Comparison of ENCODE assay signal across 19 cellular contexts in genomic region chr14:101521306-101521935, GRCh38. TPM values are rescaled to one million over a fixed set of nuclear protein-coding genes. Genes with fewer than 3 reads are reported as not detected.
"Had no signal": no experiment of that assay in that cellular context is flagged by ENCODE, and none has a peak within 500 bp of the region (broad histone marks: within the 10 kb centered on the region; RNA-seq: fewer than 3 reads in every experiment).

No MANE protein-coding gene starts in this region.

- ATAC-seq: activated CD8-positive, alpha-beta T cell treated with anti-CD3 and anti-CD28 coated beads for 36 hours; naive thymus-derived CD4-positive, alpha-beta T cell had no signal

- H3K27me3 ChIP-seq: neutrophil had no signal

- H3K27ac Mint-ChIP-seq: activated B cell treated with CpG ODN at 0.5 μM for 24 hours; activated CD8-positive, alpha-beta T cell treated with anti-CD3 and anti-CD28 coated beads for 36 hours; activated T-cell treated with anti-CD3 and anti-CD28 coated beads, Interleukin-2, amount 50 U/mL, for 24 hours; activated T-helper 2 cell treated with anti-CD3 and anti-CD28 coated beads, Interferon-gamma antibody, Interleukin-2, Interleukin-4, amounts not matched to agents 10 μg/mL and 5 μg/mL and 100 μg/mL, durations not matched to agents 14 hours and 24 hours and 36 hours; naive thymus-derived CD4-positive, alpha-beta T cell; stimulated activated naive CD8-positive, alpha-beta T cell treated with anti-CD3 and anti-CD28 coated beads, Interleukin-15, Interleukin-2, amounts not matched to agents 100 ng/mL and 50 ng/mL, for 24 hours; type B pancreatic cell had no signal

- H3K27ac ChIP-seq: neutrophil had no signal

- H3K9me3 Mint-ChIP-seq: activated B cell treated with CpG ODN at 0.5 μM for 24 hours; activated CD8-positive, alpha-beta T cell treated with anti-CD3 and anti-CD28 coated beads for 36 hours; activated T-cell treated with anti-CD3 and anti-CD28 coated beads, Interleukin-2, amount 50 U/mL, for 24 hours; activated T-helper 2 cell treated with anti-CD3 and anti-CD28 coated beads, Interferon-gamma antibody, Interleukin-2, Interleukin-4, amounts not matched to agents 10 μg/mL and 5 μg/mL and 100 μg/mL, durations not matched to agents 14 hours and 24 hours and 36 hours; stimulated activated naive CD8-positive, alpha-beta T cell treated with anti-CD3 and anti-CD28 coated beads, Interleukin-15, Interleukin-2, amounts not matched to agents 100 ng/mL and 50 ng/mL, for 24 hours had no signal

- H3K27me3 Mint-ChIP-seq: activated B cell treated with CpG ODN at 0.5 μM for 24 hours; activated CD8-positive, alpha-beta T cell treated with anti-CD3 and anti-CD28 coated beads for 36 hours; activated T-cell treated with anti-CD3 and anti-CD28 coated beads, Interleukin-2, amount 50 U/mL, for 24 hours; brain; stimulated activated naive CD8-positive, alpha-beta T cell treated with anti-CD3 and anti-CD28 coated beads, Interleukin-15, Interleukin-2, amounts not matched to agents 100 ng/mL and 50 ng/mL, for 24 hours had no signal

- DNase-seq: activated B cell treated with CpG ODN at 0.5 μM for 24 hours; activated CD4-positive, alpha-beta T cell treated with anti-CD3 and anti-CD28 coated beads for 4 hours; activated CD8-positive, alpha-beta T cell treated with anti-CD3 and anti-CD28 coated beads for 36 hours; activated naive CD4-positive, alpha-beta T cell treated with Interleukin-2 at 50 U/mL for 16 hours; activated T-cell treated with anti-CD3 and anti-CD28 coated beads, Interleukin-2, amount 50 U/mL, for 24 hours; foreskin melanocyte; mesenchymal stem cell; naive thymus-derived CD4-positive, alpha-beta T cell; retina; T-helper 1 cell; T-helper 9 cell had no signal

- H3K9me3 ChIP-seq: neutrophil had no signal

- H3K36me3 ChIP-seq: neutrophil had no signal

- H3K36me3 Mint-ChIP-seq: brain; naive thymus-derived CD4-positive, alpha-beta T cell; type B pancreatic cell had no signal

- H3K4me3 Mint-ChIP-seq: activated B cell treated with CpG ODN at 0.5 μM for 24 hours; activated CD8-positive, alpha-beta T cell treated with anti-CD3 and anti-CD28 coated beads for 36 hours; activated T-cell treated with anti-CD3 and anti-CD28 coated beads, Interleukin-2, amount 50 U/mL, for 24 hours; brain; naive thymus-derived CD4-positive, alpha-beta T cell; stimulated activated naive CD8-positive, alpha-beta T cell treated with anti-CD3 and anti-CD28 coated beads, Interleukin-15, Interleukin-2, amounts not matched to agents 100 ng/mL and 50 ng/mL, for 24 hours; type B pancreatic cell had no signal

- H3K4me1 Mint-ChIP-seq: activated B cell treated with CpG ODN at 0.5 μM for 24 hours; naive thymus-derived CD4-positive, alpha-beta T cell had no signal

- H3K4me3 ChIP-seq: coronary artery had no signal

RNA-seq across cellular contexts. Expression of gene DIO3, which starts 39.9 kb away (rescaled TPM):
- total RNA-seq: activated B cell treated with CpG ODN at 0.5 μM for 24 hours; activated CD8-positive, alpha-beta T cell treated with anti-CD3 and anti-CD28 coated beads for 36 hours; activated T-helper 2 cell treated with anti-CD3 and anti-CD28 coated beads, Interferon-gamma antibody, Interleukin-2, Interleukin-4, amounts not matched to agents 10 μg/mL and 5 μg/mL and 100 μg/mL, durations not matched to agents 14 hours and 24 hours and 36 hours; epithelial cell of proximal tubule; naive thymus-derived CD4-positive, alpha-beta T cell had no signal
- polyA plus RNA-seq: fibroblast of lung; naive thymus-derived CD4-positive, alpha-beta T cell had no signal
